2 cellular contexts compared by ENCODE assay signal in the genomic region with DNA sequence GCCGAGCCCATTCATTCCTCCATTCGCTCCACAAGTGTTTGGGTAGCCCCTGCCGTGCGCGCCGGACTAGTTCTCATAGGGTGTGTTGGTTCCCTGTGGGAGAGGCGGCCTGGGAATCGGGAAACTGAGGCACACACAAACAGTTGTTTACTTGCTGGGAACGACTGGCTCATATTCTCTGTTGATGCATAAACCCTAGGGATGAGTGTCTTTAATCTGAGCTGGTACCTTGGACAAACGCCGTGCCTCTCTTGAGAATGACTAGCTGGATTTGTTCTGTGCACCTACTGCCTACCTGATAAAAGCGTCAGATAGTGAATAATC.
TF ChIP-seq lines count a peak whose summit lies in the region.

No MANE protein-coding gene starts in this region.

TF ChIP-seq in endothelial cell of umbilical vein, 7 proteins besides CTCF, POLR2A, EP300 and RAD21:
- no peak for TF ChIP-seq POLR2AphosphoS5 (IDR thresholded peaks at IDR 0.05; ENCODE audit: insufficient read depth, low read depth, low read length)
- TF ChIP-seq MYC (IDR thresholded peaks at IDR 0.05; ENCODE audit: low read depth, low read length) = no peak
- no peak for TF ChIP-seq FOS (IDR thresholded peaks at IDR 0.05; ENCODE audit: borderline replicate concordance, insufficient read depth, low read length)
- TF ChIP-seq, protein P1, sequence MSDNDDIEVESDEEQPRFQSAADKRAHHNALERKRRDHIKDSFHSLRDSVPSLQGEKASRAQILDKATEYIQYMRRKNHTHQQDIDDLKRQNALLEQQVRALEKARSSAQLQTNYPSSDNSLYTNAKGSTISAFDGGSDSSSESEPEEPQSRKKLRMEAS (IDR thresholded peaks at IDR 0.05; ENCODE audit: insufficient read depth, insufficient read length) = no peak

TF ChIP-seq in HEK293T, 16 proteins besides CTCF, POLR2A, EP300 and RAD21:
- TF ChIP-seq LEF1 (IDR thresholded peaks at IDR 0.05; ENCODE audit: borderline replicate concordance) (no peak), NFRKB (IDR thresholded peaks at IDR 0.05) (no peak), SUZ12 (IDR thresholded peaks at IDR 0.05) (no peak), FOXK2 (IDR thresholded peaks at IDR 0.05) (no peak), FOXA1 (IDR thresholded peaks at IDR 0.05) (no peak), SP1 (IDR thresholded peaks at IDR 0.05) (no peak), FOXM1 (IDR thresholded peaks at IDR 0.05; ENCODE audit: borderline replicate concordance) (no peak), HDGF (IDR thresholded peaks at IDR 0.05; ENCODE audit: borderline replicate concordance) (no peak), CTBP1 (IDR thresholded peaks at IDR 0.05; ENCODE audit: borderline replicate concordance) (no peak), ZNF384 (IDR thresholded peaks at IDR 0.05) (no peak), ELF4 (IDR thresholded peaks at IDR 0.05) (no peak)
- TF ChIP-seq, protein P2, sequence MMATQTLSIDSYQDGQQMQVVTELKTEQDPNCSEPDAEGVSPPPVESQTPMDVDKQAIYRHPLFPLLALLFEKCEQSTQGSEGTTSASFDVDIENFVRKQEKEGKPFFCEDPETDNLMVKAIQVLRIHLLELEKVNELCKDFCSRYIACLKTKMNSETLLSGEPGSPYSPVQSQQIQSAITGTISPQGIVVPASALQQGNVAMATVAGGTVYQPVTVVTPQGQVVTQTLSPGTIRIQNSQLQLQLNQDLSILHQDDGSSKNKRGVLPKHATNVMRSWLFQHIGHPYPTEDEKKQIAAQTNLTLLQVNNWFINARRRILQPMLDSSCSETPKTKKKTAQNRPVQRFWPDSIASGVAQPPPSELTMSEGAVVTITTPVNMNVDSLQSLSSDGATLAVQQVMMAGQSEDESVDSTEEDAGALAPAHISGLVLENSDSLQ (IDR thresholded peaks at IDR 0.05) = no peak
TF ChIP-seq in HEK293T: peak in this region for 0.
